Comparison of ENCODE assay signal across 8 cellular contexts in the genomic region with DNA sequence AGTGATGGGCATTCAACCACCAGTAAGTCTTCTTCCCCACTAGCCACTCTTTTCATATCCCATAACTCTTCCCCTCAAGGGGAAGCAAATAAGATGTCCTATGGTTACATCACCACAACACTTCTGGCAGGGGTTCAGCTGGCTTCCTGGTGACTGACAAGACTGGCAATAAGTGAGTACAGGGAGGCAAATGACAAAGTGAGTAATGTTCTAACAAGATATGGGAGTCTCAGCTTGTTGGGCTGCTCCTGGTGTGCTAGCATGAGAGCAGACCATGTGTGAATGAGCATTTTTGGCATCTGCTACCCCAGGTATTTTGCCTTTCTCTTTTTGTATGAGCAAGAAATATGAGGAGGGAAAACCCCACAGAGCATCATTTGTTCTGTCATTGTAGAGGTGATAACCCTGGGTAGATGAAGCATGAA. TPM values are rescaled to one million over a fixed set of nuclear protein-coding genes. Genes with fewer than 3 reads are reported as not detected.
A peak's percentile ranks its signal among the peaks of the same experiment; 100 is the strongest.
DNase-seq lines count a peak whose midpoint lies in the region; ATAC-seq and TF ChIP-seq lines count a peak whose summit lies in the region.

No MANE protein-coding gene starts in this region.

- TF ChIP-seq POLR2A in suprapubic skin (IDR thresholded peaks at IDR 0.05), result no peak
- no peak for TF ChIP-seq POLR2A in GM18505 (IDR thresholded peaks at IDR 0.05; ENCODE audit: borderline replicate concordance, extremely low read depth, insufficient read depth, insufficient read length)

- no peaks in the 10 kb centered on the region for H3K27me3 ChIP-seq in BLaER1 treated with 17β-estradiol and CSF1 and Interleukin-3, amounts not matched to agents 10 nM and 100 nM
- no peaks in the 10 kb centered on the region for H3K27me3 ChIP-seq in suprapubic skin

- DNase-seq in Jurkat, Clone E6-1 (ENCODE audit: low read depth, low spot score), result peak; percentile 46
- DNase-seq in T-helper 9 cell (peak; percentile 19), choroid plexus epithelial cell (ENCODE audit: low read depth) (peak; percentile 70), suprapubic skin (ENCODE audit: low spot score in 2 of 2) (peak in 1 of 2 donors; percentile 71), NCI-H1694 treated with DMSO at 0.1 percent for 48 hours (lab: John Stamatoyannopoulos, UW) (no peak)

- H4K20me1 ChIP-seq in BLaER1 treated with 17β-estradiol and CSF1 and Interleukin-3, amounts not matched to agents 10 nM and 100 nM, result no peaks in the 10 kb centered on the region

- H3K27ac ChIP-seq in BLaER1 treated with 17β-estradiol and CSF1 and Interleukin-3, amounts not matched to agents 10 nM and 100 nM, result 0 out of 22 replicates have a peak overlapping the region, but pooled peaks of 2 of the 11 experiments have one; percentile 1 to 4
- peak overlapping the region; percentile 36 for H3K27ac ChIP-seq in suprapubic skin

- H3K4me3 ChIP-seq in BLaER1 treated with 17β-estradiol and CSF1 and Interleukin-3, amounts not matched to agents 10 nM and 100 nM, result no peak overlapping the region
- no peak overlapping the region for H3K4me3 ChIP-seq in Jurkat, Clone E6-1 (ENCODE audit: low read length)
- H3K4me3 ChIP-seq in choroid plexus epithelial cell (ENCODE audit: low read depth, low read length) (no peak overlapping the region), suprapubic skin (no peak overlapping the region)

- no peak for TF ChIP-seq EP300 in suprapubic skin (IDR thresholded peaks at IDR 0.05)

- peaks cover 16 to 37% (median 28%) of the 10 kb centered on the region in 10 experiments for H3K4me1 ChIP-seq in BLaER1 treated with 17β-estradiol and CSF1 and Interleukin-3, amounts not matched to agents 10 nM and 100 nM
- H3K4me1 ChIP-seq in suprapubic skin, result peaks cover 3% of the 10 kb centered on the region

- peak overlapping the region; percentile 48 to 70 (median 63) for H3K4me2 ChIP-seq in BLaER1 treated with 17β-estradiol and CSF1 and Interleukin-3, amounts not matched to agents 10 nM and 100 nM

- no peaks in the 10 kb centered on the region for H3K36me3 ChIP-seq in BLaER1 treated with 17β-estradiol and CSF1 and Interleukin-3, amounts not matched to agents 10 nM and 100 nM
- no peaks in the 10 kb centered on the region for H3K36me3 ChIP-seq in suprapubic skin

- TF ChIP-seq CTCF in choroid plexus epithelial cell (conservative IDR thresholded peaks at IDR 0.05; ENCODE audit: low read depth, low read length) (no peak), suprapubic skin (IDR thresholded peaks at IDR 0.05) (no peak)

- no peaks in the 10 kb centered on the region for H3K9me3 ChIP-seq in BLaER1 treated with 17β-estradiol and CSF1 and Interleukin-3, amounts not matched to agents 10 nM and 100 nM (replicated peaks in 1 of 11)
- no peaks in the 10 kb centered on the region for H3K9me3 ChIP-seq in suprapubic skin

- ATAC-seq in GM18505 (IDR thresholded peaks at IDR 0.05; ENCODE audit: unreplicated experiment) (no peak), GM18858 (IDR thresholded peaks at IDR 0.05; ENCODE audit: unreplicated experiment) (no peak)

- no peak overlapping the region for H3K9ac ChIP-seq in BLaER1 treated with 17β-estradiol and CSF1 and Interleukin-3, amounts not matched to agents 10 nM and 100 nM

RNA-seq across cellular contexts. Expression of a gene that starts 9.9 kb away (rescaled TPM):
- polyA plus RNA-seq in Jurkat, Clone E6-1 (2012; ENCODE audit: insufficient read depth, insufficient read length), result not detected
- total RNA-seq in suprapubic skin, result under 1 TPM in 1 of 4 donors, not detected in 3; 0.45 TPM

RNA-seq across cellular contexts. Expression of a gene that starts 32.2 kb away (rescaled TPM):
- polyA plus RNA-seq in Jurkat, Clone E6-1 (2012; ENCODE audit: insufficient read depth, insufficient read length), result 98.1 TPM
- total RNA-seq in suprapubic skin, result 100 to 1,000 TPM; 140 to 188 (median 176) TPM

RNA-seq across cellular contexts. Expression of a gene that starts 54.8 kb away (rescaled TPM):
- polyA plus RNA-seq in Jurkat, Clone E6-1 (2012; ENCODE audit: insufficient read depth, insufficient read length), result 26.6 TPM
- 10 to 100 TPM; 38.9 to 60.5 (median 49.4) TPM for total RNA-seq in suprapubic skin
